25 cellular contexts compared by ENCODE assay signal in the genomic region with DNA sequence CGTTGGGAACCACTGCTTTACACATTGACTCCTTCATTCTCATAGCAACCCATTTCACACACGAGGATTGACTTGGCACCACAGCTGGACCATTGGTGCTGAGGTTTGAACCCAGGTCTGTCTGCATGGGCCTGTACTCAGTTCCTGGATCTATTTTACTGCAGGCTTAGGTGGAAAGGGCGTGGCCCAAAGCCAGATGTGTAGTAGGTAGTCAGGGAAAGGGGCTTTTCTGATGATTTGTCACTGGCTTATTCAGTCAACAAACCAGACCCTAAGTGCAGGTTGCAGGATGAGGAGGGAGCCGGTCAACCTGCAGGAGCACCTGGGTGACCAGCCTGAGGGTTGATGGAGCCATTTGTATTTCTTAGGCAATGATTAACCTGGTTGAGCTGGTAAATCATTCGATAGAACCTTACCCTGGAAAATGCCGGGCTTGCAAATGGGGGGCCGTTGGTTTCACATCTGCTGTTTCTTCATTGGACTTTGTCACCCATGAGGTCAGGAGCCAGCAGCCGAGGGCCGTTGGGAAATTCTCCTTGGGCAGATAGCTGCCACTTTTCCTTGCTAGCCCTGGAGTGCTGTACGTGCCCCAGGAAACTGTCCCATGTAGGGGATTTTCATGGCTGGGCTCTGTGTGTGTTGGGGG.
DNase-seq lines count a peak whose midpoint lies in the region; ATAC-seq and TF ChIP-seq lines count a peak whose summit lies in the region.
"Had no signal": no experiment of that assay in that cellular context is flagged by ENCODE, and none has a peak within 500 bp of the region (broad histone marks: within the 10 kb centered on the region; RNA-seq: fewer than 3 reads in every experiment).

No MANE protein-coding gene starts in this region.

- peak; percentile 48 for DNase-seq in SW480 (ENCODE audit: low spot score)
- DNase-seq in left kidney (ENCODE audit: low read depth, low spot score): peak; percentile 86
- peak; percentile 87 for DNase-seq in renal cortical epithelial cell (ENCODE audit: low read depth)
- no peak for DNase-seq in activated CD4-positive, alpha-beta T cell treated with anti-CD3 and anti-CD28 coated beads, Interleukin-2, amount 10 ng/mL, durations not matched to agents 7 days and 5 days
- no peak for DNase-seq in NCI-H345 treated with DMSO at 0.1 percent for 48 hours (lab: John Stamatoyannopoulos, UW; ENCODE audit: unreplicated experiment)
- no peak for DNase-seq in RKO (ENCODE audit: low spot score)
- DNase-seq in smooth muscle cell (lab: John Stamatoyannopoulos, UW; ENCODE audit: unreplicated experiment): no peak
- DNase-seq: activated CD4-positive, alpha-beta T cell treated with anti-CD3 and anti-CD28 coated beads for 36 hours; activated CD8-positive, alpha-beta memory T cell treated with anti-CD3 and anti-CD28 coated beads, Interleukin-2, amount 50 U/mL, for 48 hours; activated gamma-delta T cell; amniotic stem cell; caudate nucleus; effector CD8-positive, alpha-beta T cell; NCI-H2029 treated with DMSO at 0.1 percent for 48 hours; NCI-H510A treated with DMSO at 0.1 percent for 48 hours; OCI-M1; stimulated activated naive CD4-positive, alpha-beta T cell treated with Interleukin-2 at 50 U/mL for 16 hours; T1000; upper lobe of right lung had no signal

- H4K20me1 ChIP-seq in smooth muscle cell (ENCODE audit: low read depth): peaks cover 52% of the 10 kb centered on the region

- peaks cover 2% of the 10 kb centered on the region for H3K9me3 Mint-ChIP-seq in activated CD4-positive, alpha-beta T cell treated with anti-CD3 and anti-CD28 coated beads, Interleukin-2, amount 10 ng/mL, durations not matched to agents 7 days and 5 days
- H3K9me3 Mint-ChIP-seq: IgD-negative memory B cell, mesothelial cell of epicardium had no signal

- no peaks in the 10 kb centered on the region for H3K27me3 ChIP-seq in smooth muscle cell (ENCODE audit: low read depth)
- H3K27me3 ChIP-seq: heart left ventricle, right atrium auricular region, upper lobe of right lung had no signal

- POLR2A ChIA-PET in activated CD4-positive, alpha-beta T cell treated with anti-CD3 and anti-CD28 coated beads, Interleukin-2, amount 10 ng/mL, durations not matched to agents 7 days and 5 days (lab: Charles Lee): interaction anchor here (0.8 kb wide), 1 partner anchor 49 kb away, joined by 3 read pairs; no protein-coding TSS in a partner anchor

- H3K36me3 ChIP-seq in smooth muscle cell (ENCODE audit: low read depth): no peaks in the 10 kb centered on the region
- H3K36me3 ChIP-seq: heart left ventricle, right atrium auricular region, upper lobe of right lung had no signal

- no peak overlapping the region for H3K9ac ChIP-seq in smooth muscle cell (ENCODE audit: low read depth)

- H3F3A ChIP-seq in smooth muscle cell (ENCODE audit: low read depth): peaks cover 5% of the 10 kb centered on the region

- no peak overlapping the region for H3K27ac Mint-ChIP-seq in activated CD4-positive, alpha-beta T cell treated with anti-CD3 and anti-CD28 coated beads, Interleukin-2, amount 10 ng/mL, durations not matched to agents 7 days and 5 days
- H3K27ac Mint-ChIP-seq: activated CD4-positive, alpha-beta T cell treated with anti-CD3 and anti-CD28 coated beads for 36 hours; mesothelial cell of epicardium had no signal

- no peak overlapping the region for H3K4me3 ChIP-seq in smooth muscle cell
- H3K4me3 ChIP-seq: heart left ventricle, right atrium auricular region, SK-N-MC, upper lobe of right lung had no signal

- no peaks in the 10 kb centered on the region for H3K27me3 Mint-ChIP-seq in activated CD4-positive, alpha-beta T cell treated with anti-CD3 and anti-CD28 coated beads, Interleukin-2, amount 10 ng/mL, durations not matched to agents 7 days and 5 days
- H3K27me3 Mint-ChIP-seq: activated CD4-positive, alpha-beta T cell treated with anti-CD3 and anti-CD28 coated beads for 36 hours; IgD-negative memory B cell had no signal

- no peak overlapping the region for H3K4me3 Mint-ChIP-seq in activated CD4-positive, alpha-beta T cell treated with anti-CD3 and anti-CD28 coated beads, Interleukin-2, amount 10 ng/mL, durations not matched to agents 7 days and 5 days
- H3K4me3 Mint-ChIP-seq: activated CD4-positive, alpha-beta T cell treated with anti-CD3 and anti-CD28 coated beads for 36 hours; mesothelial cell of epicardium had no signal

- peaks cover 34% of the 10 kb centered on the region for H3K4me1 Mint-ChIP-seq in activated CD4-positive, alpha-beta T cell treated with anti-CD3 and anti-CD28 coated beads, Interleukin-2, amount 10 ng/mL, durations not matched to agents 7 days and 5 days

- no peak overlapping the region for H2AFZ ChIP-seq in smooth muscle cell (ENCODE audit: low read depth)

- 92% methylated on average over 10 of the region's 10 CpGs for WGBS in smooth muscle cell (ENCODE audit: low lambda C conversion rate)

- no peaks in the 10 kb centered on the region for H3K9me3 ChIP-seq in smooth muscle cell (replicated peaks; ENCODE audit: low read depth)
- H3K9me3 ChIP-seq: heart left ventricle, right atrium auricular region, upper lobe of right lung had no signal

- peaks cover 11% of the 10 kb centered on the region for H3K4me1 ChIP-seq in smooth muscle cell (ENCODE audit: low read depth)

- CTCF ChIA-PET in activated CD4-positive, alpha-beta T cell treated with anti-CD3 and anti-CD28 coated beads, Interleukin-2, amount 10 ng/mL, durations not matched to agents 7 days and 5 days (lab: Charles Lee): interaction anchor here (0.6 kb wide), 1 partner anchor 56 kb away, joined by 3 read pairs; no protein-coding TSS in a partner anchor

- H3K4me2 ChIP-seq in smooth muscle cell: no peak overlapping the region

- H3K36me3 Mint-ChIP-seq in activated CD4-positive, alpha-beta T cell treated with anti-CD3 and anti-CD28 coated beads, Interleukin-2, amount 10 ng/mL, durations not matched to agents 7 days and 5 days (ENCODE audit: low read depth): peaks cover 8% of the 10 kb centered on the region
- H3K36me3 Mint-ChIP-seq: mesothelial cell of epicardium had no signal

- peaks cover 66% of the 10 kb centered on the region for H3K79me2 ChIP-seq in smooth muscle cell (ENCODE audit: low read depth)

- peak; percentile 39 for ATAC-seq in GM19463 (IDR thresholded peaks at IDR 0.05; ENCODE audit: unreplicated experiment)
- ATAC-seq: activated CD4-positive, alpha-beta T cell treated with anti-CD3 and anti-CD28 coated beads for 36 hours; heart left ventricle; upper lobe of right lung had no signal

- no peak overlapping the region for H3K27ac ChIP-seq in smooth muscle cell (ENCODE audit: low read depth)
- H3K27ac ChIP-seq: heart left ventricle, right atrium auricular region, SK-N-MC, upper lobe of right lung had no signal

- no peak for TF ChIP-seq CTCF in smooth muscle cell (IDR thresholded peaks at IDR 0.05; ENCODE audit: borderline replicate concordance, insufficient read depth, poor library complexity, severe bottlenecking)

Comparison
In these comparisons a context has a peak if more than half of its experiments do, and no peak if none do; other contexts are left out.
1. DNase-seq: peak in SW480 (single experiment), left kidney (single experiment) and renal cortical epithelial cell (single experiment); none in activated CD4-positive, alpha-beta T cell treated with anti-CD3 and anti-CD28 coated beads, Interleukin-2, amount 10 ng/mL, durations not matched to agents 7 days and 5 days (single experiment), NCI-H345 treated with DMSO at 0.1 percent for 48 hours (single experiment), RKO (single experiment) and smooth muscle cell (single experiment).